18 cellular contexts compared by ENCODE assay signal in genomic region chr6:2741756-2742155, GRCh38.
"Had no signal": no experiment of that assay in that cellular context is flagged by ENCODE, and none has a peak within 500 bp of the region (broad histone marks: within the 10 kb centered on the region; RNA-seq: fewer than 3 reads in every experiment).

No MANE protein-coding gene starts in this region.

- H3K36me3 Mint-ChIP-seq: naive B cell had no signal

- H3K36me3 ChIP-seq: esophagus squamous epithelium, left lung, stomach, thoracic aorta, transverse colon had no signal

- DNase-seq: esophagus squamous epithelium; foreskin melanocyte; head of caudate nucleus; hypothalamus; left lung; mesendoderm; naive B cell; nephron progenitor cell; right cardiac atrium; small intestine; stimulated activated CD4-positive, alpha-beta T cell treated with anti-CD3 and anti-CD28 coated beads, Interleukin-12 subunit alpha, Interleukin-12 subunit beta, amount 100 ng/mL, for 4 hours; stimulated activated naive CD4-positive, alpha-beta T cell; stomach; substantia nigra; transverse colon had no signal

- H3K9me3 Mint-ChIP-seq: dendritic cell treated with granulocyte-macrophage colony-stimulating factor and Interleukin-4, amounts not matched to agents 40 ng/mL and 50 ng/mL, for 4 days; naive B cell; nephron progenitor cell had no signal

- H3K4me1 ChIP-seq: esophagus squamous epithelium, left lung, transverse colon had no signal

- ATAC-seq: left lung, right cardiac atrium had no signal

- H3K4me3 ChIP-seq: esophagus squamous epithelium, left lung, lung, stomach, thoracic aorta, transverse colon had no signal

- H3K9me3 ChIP-seq: esophagus squamous epithelium, left lung, stomach, thoracic aorta, transverse colon had no signal

- H3K27ac ChIP-seq: esophagus squamous epithelium, left lung, stomach, thoracic aorta, transverse colon had no signal

- H3K27me3 ChIP-seq: esophagus squamous epithelium, left lung, stomach, transverse colon had no signal

- H3K27ac Mint-ChIP-seq: dendritic cell treated with granulocyte-macrophage colony-stimulating factor and Interleukin-4, amounts not matched to agents 40 ng/mL and 50 ng/mL, for 4 days; naive B cell; nephron progenitor cell had no signal
